1 cellular context compared by ENCODE assay signal in the genomic region with DNA sequence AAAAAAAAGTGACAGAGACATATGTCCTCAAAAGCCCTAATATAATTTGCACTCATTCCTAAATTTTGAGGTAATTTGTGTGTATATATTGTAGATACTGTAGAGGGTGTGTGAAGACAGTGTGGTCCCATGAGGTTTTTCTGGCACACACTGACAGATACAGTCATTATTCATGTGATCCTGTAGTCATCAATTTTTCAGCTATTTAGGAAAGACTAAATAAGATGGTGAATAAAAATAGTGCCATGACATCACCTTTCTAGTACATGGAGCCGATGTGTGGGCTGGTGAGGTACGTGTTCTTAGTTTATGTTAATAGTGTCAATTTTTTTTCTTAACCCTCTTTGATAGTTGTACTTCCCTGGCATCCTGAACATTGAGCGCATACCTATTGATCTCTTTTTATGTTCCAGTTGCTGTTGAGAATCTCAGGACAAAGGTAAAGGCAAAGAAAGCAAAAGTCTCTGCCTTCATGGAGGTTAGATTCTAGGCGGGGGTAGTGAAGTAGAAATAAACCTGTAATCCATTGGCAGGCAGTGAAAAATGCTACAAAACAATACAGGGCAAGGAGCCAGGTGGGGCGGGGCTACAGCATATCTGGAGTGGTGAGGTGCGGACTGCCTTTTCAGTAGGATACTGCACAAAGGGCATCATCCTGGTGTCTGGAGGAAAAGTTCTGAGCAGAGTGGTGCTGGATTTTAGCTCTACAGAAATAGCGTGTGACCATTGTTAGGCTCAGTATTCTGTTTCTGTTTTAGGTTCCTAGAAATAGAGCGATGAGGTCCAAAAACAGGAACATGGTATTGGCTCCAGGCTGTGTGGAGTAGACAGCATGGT.
A peak's percentile ranks its signal among the peaks of the same experiment; 100 is the strongest.
TF ChIP-seq lines count a peak whose summit lies in the region.

No MANE protein-coding gene starts in this region.

TF ChIP-seq in HEK293, 187 proteins besides CTCF, POLR2A, EP300 and RAD21 (continued from another document):
- TF ChIP-seq, protein P1, sequence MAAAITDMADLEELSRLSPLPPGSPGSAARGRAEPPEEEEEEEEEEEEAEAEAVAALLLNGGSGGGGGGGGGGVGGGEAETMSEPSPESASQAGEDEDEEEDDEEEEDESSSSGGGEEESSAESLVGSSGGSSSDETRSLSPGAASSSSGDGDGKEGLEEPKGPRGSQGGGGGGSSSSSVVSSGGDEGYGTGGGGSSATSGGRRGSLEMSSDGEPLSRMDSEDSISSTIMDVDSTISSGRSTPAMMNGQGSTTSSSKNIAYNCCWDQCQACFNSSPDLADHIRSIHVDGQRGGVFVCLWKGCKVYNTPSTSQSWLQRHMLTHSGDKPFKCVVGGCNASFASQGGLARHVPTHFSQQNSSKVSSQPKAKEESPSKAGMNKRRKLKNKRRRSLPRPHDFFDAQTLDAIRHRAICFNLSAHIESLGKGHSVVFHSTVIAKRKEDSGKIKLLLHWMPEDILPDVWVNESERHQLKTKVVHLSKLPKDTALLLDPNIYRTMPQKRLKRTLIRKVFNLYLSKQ (tag by site-specific recombination; IDR thresholded peaks at IDR 0.05; ENCODE audit: borderline replicate concordance): no peak
- TF ChIP-seq ZNF629 (tag by site-specific recombination; IDR thresholded peaks at IDR 0.05): peak; percentile 87
- no peak for TF ChIP-seq ZNF449 (tag by site-specific recombination; IDR thresholded peaks at IDR 0.05)
- TF ChIP-seq ZNF692 (tag by site-specific recombination; IDR thresholded peaks at IDR 0.05): no peak
- TF ChIP-seq ZNF311 (tag by site-specific recombination; IDR thresholded peaks at IDR 0.05; ENCODE audit: borderline replicate concordance): no peak
- no peak for TF ChIP-seq ZNF350 (tag by site-specific recombination; IDR thresholded peaks at IDR 0.05)
- TF ChIP-seq, protein P2, sequence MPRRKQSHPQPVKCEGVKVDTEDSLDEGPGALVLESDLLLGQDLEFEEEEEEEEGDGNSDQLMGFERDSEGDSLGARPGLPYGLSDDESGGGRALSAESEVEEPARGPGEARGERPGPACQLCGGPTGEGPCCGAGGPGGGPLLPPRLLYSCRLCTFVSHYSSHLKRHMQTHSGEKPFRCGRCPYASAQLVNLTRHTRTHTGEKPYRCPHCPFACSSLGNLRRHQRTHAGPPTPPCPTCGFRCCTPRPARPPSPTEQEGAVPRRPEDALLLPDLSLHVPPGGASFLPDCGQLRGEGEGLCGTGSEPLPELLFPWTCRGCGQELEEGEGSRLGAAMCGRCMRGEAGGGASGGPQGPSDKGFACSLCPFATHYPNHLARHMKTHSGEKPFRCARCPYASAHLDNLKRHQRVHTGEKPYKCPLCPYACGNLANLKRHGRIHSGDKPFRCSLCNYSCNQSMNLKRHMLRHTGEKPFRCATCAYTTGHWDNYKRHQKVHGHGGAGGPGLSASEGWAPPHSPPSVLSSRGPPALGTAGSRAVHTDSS (tag by site-specific recombination; IDR thresholded peaks at IDR 0.05): no peak
- no peak for TF ChIP-seq ZNF248 (tag by site-specific recombination; IDR thresholded peaks at IDR 0.05)
- TF ChIP-seq, protein P3, sequence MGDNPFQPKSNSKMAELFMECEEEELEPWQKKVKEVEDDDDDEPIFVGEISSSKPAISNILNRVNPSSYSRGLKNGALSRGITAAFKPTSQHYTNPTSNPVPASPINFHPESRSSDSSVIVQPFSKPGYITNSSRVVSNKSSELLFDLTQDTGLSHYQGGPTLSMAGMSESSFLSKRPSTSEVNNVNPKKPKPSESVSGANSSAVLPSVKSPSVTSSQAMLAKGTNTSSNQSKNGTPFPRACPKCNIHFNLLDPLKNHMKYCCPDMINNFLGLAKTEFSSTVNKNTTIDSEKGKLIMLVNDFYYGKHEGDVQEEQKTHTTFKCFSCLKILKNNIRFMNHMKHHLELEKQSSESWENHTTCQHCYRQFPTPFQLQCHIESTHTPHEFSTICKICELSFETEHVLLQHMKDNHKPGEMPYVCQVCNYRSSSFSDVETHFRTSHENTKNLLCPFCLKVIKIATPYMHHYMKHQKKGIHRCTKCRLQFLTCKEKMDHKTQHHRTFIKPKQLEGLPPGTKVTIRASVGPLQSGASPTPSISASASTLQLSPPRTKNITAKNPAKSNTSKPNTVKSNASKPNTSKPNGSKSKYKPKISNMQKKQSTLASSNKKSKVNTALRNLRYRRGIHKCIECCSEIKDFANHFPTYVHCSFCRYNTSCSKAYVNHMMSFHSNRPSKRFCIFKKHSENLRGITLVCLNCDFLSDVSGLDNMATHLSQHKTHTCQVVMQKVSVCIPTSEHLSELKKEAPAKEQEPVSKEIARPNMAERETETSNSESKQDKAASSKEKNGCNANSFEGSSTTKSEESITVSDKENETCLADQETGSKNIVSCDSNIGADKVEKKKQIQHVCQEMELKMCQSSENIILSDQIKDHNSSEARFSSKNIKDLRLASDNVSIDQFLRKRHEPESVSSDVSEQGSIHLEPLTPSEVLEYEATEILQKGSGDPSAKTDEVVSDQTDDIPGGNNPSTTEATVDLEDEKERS (tag by site-specific recombination; IDR thresholded peaks at IDR 0.05): no peak
- TF ChIP-seq ZNF404 (tag by site-specific recombination; IDR thresholded peaks at IDR 0.05): no peak
- TF ChIP-seq ZNF239 (tag by site-specific recombination; IDR thresholded peaks at IDR 0.05): no peak
- TF ChIP-seq ZNF792 (tag by site-specific recombination; IDR thresholded peaks at IDR 0.05): no peak
- no peak for TF ChIP-seq EGR2 (tag by site-specific recombination; IDR thresholded peaks at IDR 0.05; ENCODE audit: low read depth)
- TF ChIP-seq, protein P4, sequence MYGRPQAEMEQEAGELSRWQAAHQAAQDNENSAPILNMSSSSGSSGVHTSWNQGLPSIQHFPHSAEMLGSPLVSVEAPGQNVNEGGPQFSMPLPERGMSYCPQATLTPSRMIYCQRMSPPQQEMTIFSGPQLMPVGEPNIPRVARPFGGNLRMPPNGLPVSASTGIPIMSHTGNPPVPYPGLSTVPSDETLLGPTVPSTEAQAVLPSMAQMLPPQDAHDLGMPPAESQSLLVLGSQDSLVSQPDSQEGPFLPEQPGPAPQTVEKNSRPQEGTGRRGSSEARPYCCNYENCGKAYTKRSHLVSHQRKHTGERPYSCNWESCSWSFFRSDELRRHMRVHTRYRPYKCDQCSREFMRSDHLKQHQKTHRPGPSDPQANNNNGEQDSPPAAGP (tag by site-specific recombination; IDR thresholded peaks at IDR 0.05): no peak
- no peak for TF ChIP-seq ZNF292 (tag by site-specific recombination; IDR thresholded peaks at IDR 0.05; ENCODE audit: borderline replicate concordance, low read depth)
- peak; percentile 61; the same call in 1 of the 2 replicates for TF ChIP-seq ZNF600 (tag by site-specific recombination; IDR thresholded peaks at IDR 0.05)
- TF ChIP-seq ZNF211 (tag by site-specific recombination; IDR thresholded peaks at IDR 0.05; ENCODE audit: low read depth): no peak
- no peak for TF ChIP-seq ZNF645 (tag by site-specific recombination; IDR thresholded peaks at IDR 0.05)
- TF ChIP-seq ZNF10 (tag by site-specific recombination; IDR thresholded peaks at IDR 0.05): no peak
- TF ChIP-seq ZNF785 (tag by site-specific recombination; IDR thresholded peaks at IDR 0.05): no peak
- TF ChIP-seq ZNF510 (tag by site-specific recombination; IDR thresholded peaks at IDR 0.05; ENCODE audit: insufficient replicate concordance): no peak
- no peak for TF ChIP-seq ZFP69B (tag by site-specific recombination; IDR thresholded peaks at IDR 0.05)
- TF ChIP-seq SCRT1 (tag by site-specific recombination; IDR thresholded peaks at IDR 0.05; ENCODE audit: borderline replicate concordance): no peak
- TF ChIP-seq ZNF184 (tag by site-specific recombination; IDR thresholded peaks at IDR 0.05): no peak
- TF ChIP-seq ZNF174 (tag by site-specific recombination; IDR thresholded peaks at IDR 0.05): no peak
- no peak for TF ChIP-seq ZNF133 (tag by site-specific recombination; IDR thresholded peaks at IDR 0.05)
- no peak for TF ChIP-seq GLIS1 (tag by site-specific recombination; IDR thresholded peaks at IDR 0.05)
- TF ChIP-seq ZNF16 (tag by site-specific recombination; IDR thresholded peaks at IDR 0.05; ENCODE audit: low read depth): no peak
- no peak for TF ChIP-seq KLF7 (tag by site-specific recombination; IDR thresholded peaks at IDR 0.05; ENCODE audit: borderline replicate concordance)
- TF ChIP-seq ZNF610 (tag by site-specific recombination; IDR thresholded peaks at IDR 0.05; ENCODE audit: borderline replicate concordance): no peak
- no peak for TF ChIP-seq ZNF394 (tag by site-specific recombination; IDR thresholded peaks at IDR 0.05; ENCODE audit: borderline replicate concordance)
- TF ChIP-seq, protein P5, sequence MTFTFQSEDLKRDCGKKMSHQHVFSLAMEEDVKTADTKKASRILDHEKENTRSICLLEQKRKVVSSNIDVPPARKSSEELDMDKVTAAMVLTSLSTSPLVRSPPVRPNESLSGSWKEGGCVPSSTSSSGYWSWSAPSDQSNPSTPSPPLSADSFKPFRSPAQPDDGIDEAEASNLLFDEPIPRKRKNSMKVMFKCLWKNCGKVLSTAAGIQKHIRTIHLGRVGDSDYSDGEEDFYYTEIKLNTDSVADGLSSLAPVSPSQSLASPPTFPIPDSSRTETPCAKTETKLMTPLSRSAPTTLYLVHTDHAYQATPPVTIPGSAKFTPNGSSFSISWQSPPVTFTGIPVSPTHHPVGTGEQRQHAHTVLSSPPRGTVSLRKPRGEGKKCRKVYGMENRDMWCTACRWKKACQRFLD (tag by site-specific recombination; IDR thresholded peaks at IDR 0.05): no peak
- TF ChIP-seq ZNF398 (tag by site-specific recombination; IDR thresholded peaks at IDR 0.05): no peak
- TF ChIP-seq, protein P6, sequence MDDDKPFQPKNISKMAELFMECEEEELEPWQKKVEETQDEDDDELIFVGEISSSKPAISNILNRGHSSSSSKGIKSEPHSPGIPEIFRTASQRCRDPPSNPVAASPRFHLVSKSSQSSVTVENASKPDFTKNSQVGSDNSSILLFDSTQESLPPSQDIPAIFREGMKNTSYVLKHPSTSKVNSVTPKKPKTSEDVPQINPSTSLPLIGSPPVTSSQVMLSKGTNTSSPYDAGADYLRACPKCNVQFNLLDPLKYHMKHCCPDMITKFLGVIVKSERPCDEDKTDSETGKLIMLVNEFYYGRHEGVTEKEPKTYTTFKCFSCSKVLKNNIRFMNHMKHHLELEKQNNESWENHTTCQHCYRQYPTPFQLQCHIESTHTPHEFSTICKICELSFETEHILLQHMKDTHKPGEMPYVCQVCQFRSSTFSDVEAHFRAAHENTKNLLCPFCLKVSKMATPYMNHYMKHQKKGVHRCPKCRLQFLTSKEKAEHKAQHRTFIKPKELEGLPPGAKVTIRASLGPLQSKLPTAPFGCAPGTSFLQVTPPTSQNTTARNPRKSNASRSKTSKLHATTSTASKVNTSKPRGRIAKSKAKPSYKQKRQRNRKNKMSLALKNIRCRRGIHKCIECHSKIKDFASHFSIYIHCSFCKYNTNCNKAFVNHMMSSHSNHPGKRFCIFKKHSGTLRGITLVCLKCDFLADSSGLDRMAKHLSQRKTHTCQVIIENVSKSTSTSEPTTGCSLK (tag by site-specific recombination; IDR thresholded peaks at IDR 0.05): no peak
- no peak for TF ChIP-seq ZSCAN18 (tag by site-specific recombination; IDR thresholded peaks at IDR 0.05)
- no peak for TF ChIP-seq ZNF138 (tag by site-specific recombination; IDR thresholded peaks at IDR 0.05; ENCODE audit: borderline replicate concordance)
